ENCODE assay signal across 16 cellular contexts in the genomic region with DNA sequence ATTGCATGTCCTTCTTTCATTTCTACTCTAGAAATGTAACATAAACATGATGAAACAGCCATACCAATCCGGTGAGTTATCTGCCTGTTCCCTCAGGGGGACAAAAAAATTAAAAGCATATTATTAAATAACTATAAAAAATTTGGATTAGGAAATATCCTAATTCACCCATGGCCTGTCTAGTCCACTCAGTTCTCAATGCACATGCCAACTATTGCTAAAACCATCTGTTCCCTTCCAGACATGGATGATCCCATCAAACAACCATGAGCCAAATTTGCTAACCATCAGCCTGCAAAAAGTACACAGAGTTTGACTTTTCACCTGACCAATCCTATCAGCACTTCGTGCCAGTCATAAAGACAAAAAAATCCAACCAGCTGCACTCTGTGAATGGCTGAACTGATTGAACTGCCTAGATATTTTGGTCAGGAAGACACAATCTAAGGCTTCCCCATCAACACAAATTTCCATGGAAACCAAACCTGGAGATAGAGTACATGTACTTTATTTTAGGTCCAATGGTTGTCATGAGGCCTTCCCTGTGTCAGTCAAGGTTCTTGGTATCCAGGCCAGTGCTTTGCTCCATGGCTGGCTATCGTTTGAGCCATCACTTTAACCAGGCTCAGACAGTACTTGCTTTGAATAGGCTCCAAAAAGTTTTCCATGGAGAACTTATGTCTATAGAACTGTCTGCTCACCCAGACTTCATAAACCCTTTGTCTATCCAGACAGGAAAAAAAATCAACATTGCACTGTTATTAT.
DNase-seq lines count a peak whose midpoint lies in the region; ATAC-seq and TF ChIP-seq lines count a peak whose summit lies in the region.
"Had no signal": no experiment of that assay in that cellular context is flagged by ENCODE, and none has a peak within 500 bp of the region (broad histone marks: within the 10 kb centered on the region; RNA-seq: fewer than 3 reads in every experiment).

No MANE protein-coding gene starts in this region.

- peak; percentile 87 for DNase-seq in BJ (ENCODE audit: low read depth)
- DNase-seq in astrocyte of the spinal cord (ENCODE audit: low read depth, low spot score) = peak; percentile 24
- peak; percentile 97 for DNase-seq in fibroblast of the conjunctiva (ENCODE audit: low read depth)
- DNase-seq in stromal cell of bone marrow (ENCODE audit: low read depth) = peak; percentile 81
- DNase-seq in iPS-NIHi11 (ENCODE audit: low spot score) = no peak
- DNase-seq: activated naive CD8-positive, alpha-beta T cell treated with anti-CD3 and anti-CD28 coated beads for 36 hours; activated T-cell treated with anti-CD3 and anti-CD28 coated beads for 4 hours; NCI-H2107; NCI-H774; RPMI8226; sigmoid colon had no signal

- H3K36me3 ChIP-seq in BJ (ENCODE audit: control insufficient read depth, insufficient read depth, low read length) = no peaks in the 10 kb centered on the region
- H3K36me3 ChIP-seq: sigmoid colon had no signal

- no peak for ATAC-seq in HG02938 (IDR thresholded peaks at IDR 0.05; ENCODE audit: unreplicated experiment)
- no peak for ATAC-seq in HG03442 (IDR thresholded peaks at IDR 0.05; ENCODE audit: unreplicated experiment)
- ATAC-seq in HG02642 (IDR thresholded peaks at IDR 0.05; ENCODE audit: poor library complexity, unreplicated experiment) = no peak
- ATAC-seq: stimulated activated effector memory CD8-positive, alpha-beta T cell treated with anti-CD3 and anti-CD28 coated beads, Interleukin-12 subunit alpha, Interleukin-12 subunit beta, amount 100 ng/mL, for 72 hours had no signal

- no peaks in the 10 kb centered on the region for H3K27me3 ChIP-seq in BJ (ENCODE audit: control insufficient read depth, insufficient read depth, low read length)
- H3K27me3 ChIP-seq: sigmoid colon had no signal

- POLR2A ChIA-PET in BJ (lab: Charles Lee) = no interaction called here

- CTCF ChIA-PET in BJ (lab: Yijun Ruan, JAX) = interaction anchor here (1.0 to 1.5 kb wide), 2 partner anchors 100 to 371 kb away, joined by 3 read pairs; no protein-coding TSS in a partner anchor

- in situ Hi-C loops in astrocyte of the spinal cord (cut with HindIII; ENCODE audit: low sequenced_read_pairs) = no loop called here

- no peak for TF ChIP-seq CTCF in BJ (IDR thresholded peaks at IDR 0.05; ENCODE audit: insufficient read depth, low read depth, low read length)
- TF ChIP-seq CTCF in astrocyte of the spinal cord (IDR thresholded peaks at IDR 0.05; ENCODE audit: low read depth, low read length) = no peak

- H3K4me3 ChIP-seq in BJ (ENCODE audit: low read depth, low read length) (no peak overlapping the region), astrocyte of the spinal cord (ENCODE audit: low read depth, low read length) (no peak overlapping the region)
- H3K4me3 ChIP-seq: lung, sigmoid colon had no signal
